Comparison of ENCODE assay signal across 17 cellular contexts in genomic region chr6:7292856-7293255, GRCh38. TPM values are rescaled to one million over a fixed set of nuclear protein-coding genes. Genes with fewer than 3 reads are reported as not detected.
A peak's percentile ranks its signal among the peaks of the same experiment; 100 is the strongest.
DNase-seq lines count a peak whose midpoint lies in the region; ATAC-seq and TF ChIP-seq lines count a peak whose summit lies in the region.
"Had no signal": no experiment of that assay in that cellular context is flagged by ENCODE, and none has a peak within 500 bp of the region (broad histone marks: within the 10 kb centered on the region; RNA-seq: fewer than 3 reads in every experiment).

No MANE protein-coding gene starts in this region.

- no peaks in the 10 kb centered on the region for H3K9me2 ChIP-seq in GM23248 (ENCODE audit: insufficient read depth)

- H3K27me3 Mint-ChIP-seq in activated naive CD8-positive, alpha-beta T cell = no peaks in the 10 kb centered on the region
- no peaks in the 10 kb centered on the region for H3K27me3 Mint-ChIP-seq in activated naive CD8-positive, alpha-beta T cell treated with anti-CD3 and anti-CD28 coated beads, Interleukin-2, amount 50 U/mL, for 24 hours
- H3K27me3 Mint-ChIP-seq in immature natural killer cell (ENCODE audit: low read depth in 3 of 3) = no peaks in the 10 kb centered on the region

- TF ChIP-seq CTCF in cardiac fibroblast (IDR thresholded peaks at IDR 0.05; ENCODE audit: low read depth, low read length) (no peak), omental fat pad (IDR thresholded peaks at IDR 0.05) (no peak)

- H3K27ac Mint-ChIP-seq in activated naive CD8-positive, alpha-beta T cell = peak overlapping the region; percentile 28
- no peak overlapping the region for H3K27ac Mint-ChIP-seq in activated naive CD8-positive, alpha-beta T cell treated with anti-CD3 and anti-CD28 coated beads, Interleukin-2, amount 50 U/mL, for 24 hours
- H3K27ac Mint-ChIP-seq in immature natural killer cell = no peak overlapping the region

- H3K36me3 ChIP-seq in GM23248 (ENCODE audit: low read depth) = peaks cover 80% of the 10 kb centered on the region

- H3K4me3 ChIP-seq in GM23248 (no peak overlapping the region), cardiac fibroblast (replicated peaks in 1 of 2; ENCODE audit: low read depth in 2 of 2, low read length in 2 of 2) (no peak overlapping the region)

- no peak overlapping the region for H3K4me3 Mint-ChIP-seq in activated naive CD8-positive, alpha-beta T cell
- no peak overlapping the region for H3K4me3 Mint-ChIP-seq in activated naive CD8-positive, alpha-beta T cell treated with anti-CD3 and anti-CD28 coated beads, Interleukin-2, amount 50 U/mL, for 24 hours
- H3K4me3 Mint-ChIP-seq in immature natural killer cell = no peak overlapping the region
- H3K4me3 Mint-ChIP-seq: CD14-positive monocyte had no signal

- no peak overlapping the region; the same call in 1 of the 2 replicates for H3K9ac ChIP-seq in GM23248

- no peak for ATAC-seq in activated naive CD8-positive, alpha-beta T cell treated with anti-CD3 and anti-CD28 coated beads, Interleukin-2, amount 50 U/mL, for 24 hours
- ATAC-seq in omental fat pad (ENCODE audit: low FRiP score) = peak; percentile 73
- ATAC-seq: PC-3 had no signal

- peaks cover 21% of the 10 kb centered on the region; the same call in 1 of the 2 replicates for H3F3A ChIP-seq in GM23248 (ENCODE audit: insufficient read depth)

- H3K4me2 ChIP-seq in GM23248 (ENCODE audit: unreplicated experiment) = peak overlapping the region; percentile 21

- H3K36me3 Mint-ChIP-seq in activated naive CD8-positive, alpha-beta T cell = peaks cover 4% of the 10 kb centered on the region
- peaks cover 36% of the 10 kb centered on the region for H3K36me3 Mint-ChIP-seq in activated naive CD8-positive, alpha-beta T cell treated with anti-CD3 and anti-CD28 coated beads, Interleukin-2, amount 50 U/mL, for 24 hours (ENCODE audit: low read depth)
- H3K36me3 Mint-ChIP-seq in immature natural killer cell = peaks cover 8 to 47% (median 30%) of the 10 kb centered on the region in 3 donors

- H3K9me3 Mint-ChIP-seq in activated naive CD8-positive, alpha-beta T cell (ENCODE audit: low read depth) = no peaks in the 10 kb centered on the region
- no peaks in the 10 kb centered on the region for H3K9me3 Mint-ChIP-seq in activated naive CD8-positive, alpha-beta T cell treated with anti-CD3 and anti-CD28 coated beads, Interleukin-2, amount 50 U/mL, for 24 hours
- no peaks in the 10 kb centered on the region for H3K9me3 Mint-ChIP-seq in immature natural killer cell
- H3K9me3 Mint-ChIP-seq: CD14-positive monocyte had no signal

- peaks cover 3% of the 10 kb centered on the region for H3K4me1 Mint-ChIP-seq in activated naive CD8-positive, alpha-beta T cell (ENCODE audit: low read depth)
- peaks cover 7% of the 10 kb centered on the region for H3K4me1 Mint-ChIP-seq in activated naive CD8-positive, alpha-beta T cell treated with anti-CD3 and anti-CD28 coated beads, Interleukin-2, amount 50 U/mL, for 24 hours
- peaks cover 0 to 8% of the 10 kb centered on the region in 2 donors for H3K4me1 Mint-ChIP-seq in immature natural killer cell
- H3K4me1 Mint-ChIP-seq: CD14-positive monocyte had no signal

- H2AFZ ChIP-seq in GM23248 = no peak overlapping the region

- no peaks in the 10 kb centered on the region for H3K27me3 ChIP-seq in GM23248 (replicated peaks; ENCODE audit: insufficient read depth)

- H4K20me1 ChIP-seq in GM23248 (ENCODE audit: insufficient read depth) = no peaks in the 10 kb centered on the region

- no peak for DNase-seq in activated naive CD8-positive, alpha-beta T cell treated with anti-CD3 and anti-CD28 coated beads, Interleukin-2, amount 50 U/mL, for 24 hours
- DNase-seq in GM23248 (peak; percentile 73), cardiac fibroblast (ENCODE audit: low read depth in 2 of 2) (peak; percentile 22 to 51), omental fat pad (ENCODE audit: low spot score) (no peak), immature natural killer cell (no peak), GM19238 (ENCODE audit: insufficient read length, low spot score) (no peak)
- DNase-seq in NK-92 treated with Interleukin-12 subunit alpha and Interleukin-12 subunit beta, amount 100 ng/mL, for 24 hours (lab: John Stamatoyannopoulos, UW) = no peak
- DNase-seq: DMS 273 treated with DMSO at 0.1 percent for 48 hours, GDM1, KBM-7, NCI-H1417 treated with DMSO at 0.1 percent for 48 hours, NCI-H1930, NCI-H2171, NCI-H748 treated with DMSO at 0.1 percent for 48 hours, PC-3 had no signal

- peak overlapping the region; percentile 36; the same call in 1 of the 2 replicates for H3K27ac ChIP-seq in GM23248

- H3K79me2 ChIP-seq in GM23248 (ENCODE audit: insufficient read depth) = peaks cover 50% of the 10 kb centered on the region

- H3K9me3 ChIP-seq in GM23248 (ENCODE audit: low read depth) = no peaks in the 10 kb centered on the region

- in situ Hi-C loops in GM23248 (cut with MboI) = no loop called here

- H3K4me1 ChIP-seq in GM23248 (ENCODE audit: insufficient read depth) = peaks cover 14% of the 10 kb centered on the region

- 30 to 36% methylated on average over 3 of the region's 3 CpGs for WGBS in GM23248 (ENCODE audit: low coverage in 1 of 2, low lambda C conversion rate in 2 of 2, missing lambda C conversion rate in 2 of 2), 2 experiments

RNA-seq across cellular contexts. Expression of gene SSR1, which starts 20.1 kb away (rescaled TPM):
- total RNA-seq in GM23248 (2014; rRNA removed; shearing (Covaris generic)) = 129 and 180 TPM in 2 replicates
- polyA plus RNA-seq in GM23248 (2016; fragmentation: Nextera tagmentation; extraction: Ambion mirVana) = 241 and 257 TPM in 2 replicates
- total RNA-seq in omental fat pad = 10 to 100 TPM; 56.0 to 79.0 (median 63.0) TPM
- 100 to 1,000 TPM; 134 to 247 (median 207) TPM for polyA plus RNA-seq in immature natural killer cell

Comparison
In these comparisons a context has a peak if more than half of its experiments do, and no peak if none do; other contexts are left out.
1. DNase-seq: peak in GM23248 (single experiment) and cardiac fibroblast (2 of 2); none in activated naive CD8-positive, alpha-beta T cell treated with anti-CD3 and anti-CD28 coated beads, Interleukin-2, amount 50 U/mL, for 24 hours (single experiment), omental fat pad (single experiment), NK-92 treated with Interleukin-12 subunit alpha and Interleukin-12 subunit beta, amount 100 ng/mL, for 24 hours (single experiment), immature natural killer cell (0 of 3) and GM19238 (single experiment).